ENCODE assay signal across 2 cellular contexts in the genomic region with DNA sequence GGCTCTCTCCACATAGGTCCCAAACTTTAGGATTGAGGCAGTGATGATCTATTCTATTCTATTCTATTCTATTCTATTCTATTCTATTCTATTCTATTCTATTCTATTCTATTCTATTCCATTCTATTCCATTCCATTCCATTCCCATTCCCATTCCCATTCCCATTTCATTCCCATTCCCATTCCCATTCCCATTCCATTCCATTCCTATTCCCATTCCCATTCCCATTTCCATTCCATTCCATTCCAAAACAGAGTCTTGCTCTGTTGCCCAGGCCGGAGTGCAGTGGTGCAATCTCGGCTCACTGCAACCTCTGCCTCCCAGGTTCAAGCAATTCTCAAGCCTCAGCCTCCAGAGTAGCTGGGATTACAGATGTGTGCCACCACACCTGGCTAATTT.
TF ChIP-seq lines count a peak whose summit lies in the region.

No MANE protein-coding gene starts in this region.

TF ChIP-seq in HEK293, 187 proteins besides CTCF, POLR2A, EP300 and RAD21:
- TF ChIP-seq IKZF3 (tag by site-specific recombination; IDR thresholded peaks at IDR 0.05), result peak; percentile 68

TF ChIP-seq in GM12878, 131 proteins besides CTCF, POLR2A, EP300 and RAD21:
- peak in 1 of 2 experiments; percentile 39; a peak in 2 of 4 replicates for TF ChIP-seq IKZF2 (IDR thresholded peaks at IDR 0.05)
- TF ChIP-seq EED (IDR thresholded peaks at IDR 0.05; ENCODE audit: low read depth), result 0 out of 2 replicates have a peak, but pooled peaks have one; percentile 61
